Comparison of ENCODE assay signal across 8 cellular contexts in genomic region chr9:113594484-113595299, GRCh38.
DNase-seq lines count a peak whose midpoint lies in the region; TF ChIP-seq lines count a peak whose summit lies in the region.

No MANE protein-coding gene starts in this region.

- H3K9ac ChIP-seq in mucosa of rectum (ENCODE audit: low read depth in 1 of 2, low read length in 2 of 2), result peak overlapping the region; percentile 22 to 43

- H3K9me3 ChIP-seq in SJCRH30 (replicated peaks) (no peaks in the 10 kb centered on the region), esophagus muscularis mucosa (no peaks in the 10 kb centered on the region), mucosa of rectum (ENCODE audit: control insufficient read depth in 2 of 2, low read length in 2 of 2) (no peaks in the 10 kb centered on the region), thyroid gland (no peaks in the 10 kb centered on the region)

- H3K4me3 ChIP-seq in SJCRH30, result peak overlapping the region; percentile 47
- peak overlapping the region; percentile 58 to 65 (median 58) for H3K4me3 ChIP-seq in esophagus muscularis mucosa
- H3K4me3 ChIP-seq in mucosa of rectum (ENCODE audit: low read length in 2 of 2), result peak overlapping the region; percentile 41 to 62
- H3K4me3 ChIP-seq in thyroid gland (replicated peaks in 1 of 3), result peak overlapping the region in 2 of 3 donors; percentile 1 to 21

- H3K36me3 ChIP-seq in SJCRH30 (peaks cover 12% of the 10 kb centered on the region; the same call in 1 of the 2 replicates), esophagus muscularis mucosa (peaks cover 16 to 39% (median 34%) of the 10 kb centered on the region in 4 donors), mucosa of rectum (ENCODE audit: control insufficient read depth in 2 of 2, insufficient read depth in 2 of 2, low read length in 2 of 2) (peaks cover 34 to 36% of the 10 kb centered on the region in 2 donors), thyroid gland (peaks cover 20 to 22% of the 10 kb centered on the region in 2 donors)

- WGBS in esophagus muscularis mucosa, result 42% methylated on average over 13 of the region's 19 CpGs
- 56 to 61% methylated on average over 12 to 17 of the region's 19 CpGs for WGBS in thyroid gland, 2 donors

- TF ChIP-seq POLR2A in esophagus muscularis mucosa (IDR thresholded peaks at IDR 0.05; ENCODE audit: low read depth) (no peak), thyroid gland (IDR thresholded peaks at IDR 0.05) (no peak)

- intact Hi-C loops in esophagus muscularis mucosa (cut with DNase I), result no loop called here
- intact Hi-C loops in thyroid gland (cut with DNase I), result no loop called here

- no peak for DNase-seq in SJCRH30
- DNase-seq in esophagus muscularis mucosa (ENCODE audit: extremely low spot score), result no peak
- no peak for DNase-seq in thyroid gland
- DNase-seq in NCI-H524 treated with DMSO at 0.1 percent for 48 hours (lab: John Stamatoyannopoulos, UW), result no peak
- no peak for DNase-seq in activated CD4-positive, alpha-beta T cell treated with anti-CD3 and anti-CD28 coated beads for 4 hours
- DNase-seq in cerebellar nuclear complex (lab: John Stamatoyannopoulos, UW), result no peak
- DNase-seq in HuH-7 (ENCODE audit: low spot score), result no peak

- H3K27ac ChIP-seq in SJCRH30, result peak overlapping the region; percentile 1; the same call in 1 of the 2 replicates
- peak overlapping the region; percentile 75 to 84 (median 82) for H3K27ac ChIP-seq in esophagus muscularis mucosa (replicated peaks in 1 of 4)
- H3K27ac ChIP-seq in mucosa of rectum (ENCODE audit: low read depth in 2 of 2, low read length in 2 of 2), result peak overlapping the region; percentile 26 to 49
- peak overlapping the region; percentile 24 to 71 (median 42) for H3K27ac ChIP-seq in thyroid gland

- H3K27me3 ChIP-seq in SJCRH30, result no peaks in the 10 kb centered on the region
- H3K27me3 ChIP-seq in esophagus muscularis mucosa, result no peaks in the 10 kb centered on the region
- H3K27me3 ChIP-seq in mucosa of rectum (ENCODE audit: control insufficient read depth in 2 of 2, insufficient read depth in 2 of 2, low read length in 2 of 2), result no peaks in the 10 kb centered on the region
- H3K27me3 ChIP-seq in thyroid gland, result no peaks in the 10 kb centered on the region

- H3K4me1 ChIP-seq in SJCRH30, result peaks cover 12% of the 10 kb centered on the region; the same call in 1 of the 2 replicates
- peaks cover 72 to 92% (median 87%) of the 10 kb centered on the region in 4 donors for H3K4me1 ChIP-seq in esophagus muscularis mucosa
- H3K4me1 ChIP-seq in mucosa of rectum (ENCODE audit: control insufficient read depth in 2 of 2, insufficient read depth in 2 of 2, low read length in 2 of 2), result peaks cover 3 to 4% of the 10 kb centered on the region in 2 donors
- H3K4me1 ChIP-seq in thyroid gland, result peaks cover 19 to 40% of the 10 kb centered on the region in 2 donors

- no peak for TF ChIP-seq EP300 in esophagus muscularis mucosa (IDR thresholded peaks at IDR 0.05)

- TF ChIP-seq CTCF in esophagus muscularis mucosa (IDR thresholded peaks at IDR 0.05) (no peak), thyroid gland (IDR thresholded peaks at IDR 0.05) (no peak)

Comparison
In these comparisons a context has a peak if more than half of its experiments do, and no peak if none do; other contexts are left out.
1. H3K27ac ChIP-seq: peak in every context shown above with its lines; median percentile 82 in esophagus muscularis mucosa; 42 in thyroid gland; 38 in mucosa of rectum; 1 in SJCRH30.